8 cellular contexts compared by ENCODE assay signal in the genomic region with DNA sequence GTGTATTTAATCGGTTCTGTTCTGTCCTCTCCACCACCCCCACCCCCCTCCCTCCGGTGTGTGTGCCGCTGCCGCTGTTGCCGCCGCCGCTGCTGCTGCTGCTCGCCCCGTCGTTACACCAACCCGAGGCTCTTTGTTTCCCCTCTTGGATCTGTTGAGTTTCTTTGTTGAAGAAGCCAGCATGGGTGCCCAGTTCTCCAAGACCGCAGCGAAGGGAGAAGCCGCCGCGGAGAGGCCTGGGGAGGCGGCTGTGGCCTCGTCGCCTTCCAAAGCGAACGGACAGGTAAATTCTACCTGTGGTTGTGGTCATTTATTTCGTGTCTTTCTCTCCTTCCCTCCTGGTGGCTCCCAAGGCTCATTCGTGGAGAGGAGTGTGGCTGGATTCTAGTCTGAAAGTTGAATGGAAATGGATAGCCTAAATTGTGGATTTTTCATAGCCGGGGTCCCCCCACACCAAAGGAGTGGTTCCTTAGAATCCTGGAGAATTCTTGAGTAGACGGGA. TPM values are rescaled to one million over a fixed set of nuclear protein-coding genes. Genes with fewer than 3 reads are reported as not detected.
DNase-seq lines count a peak whose midpoint lies in the region; ATAC-seq, FAIRE-seq and TF ChIP-seq lines count a peak whose summit lies in the region.

No MANE protein-coding gene starts in this region.

- TF ChIP-seq POLR2A in endothelial cell of umbilical vein (IDR thresholded peaks at IDR 0.05; ENCODE audit: low read depth, low read length), result no peak

- TF ChIP-seq CTCF in OCI-LY3 (IDR thresholded peaks at IDR 0.05; ENCODE audit: low read depth, low read length), result no peak
- no peak for TF ChIP-seq CTCF in endothelial cell of umbilical vein (IDR thresholded peaks at IDR 0.05; ENCODE audit: extremely low read depth in 1 of 2, insufficient read depth in 1 of 2, low read depth in 1 of 2, low read length in 2 of 2)

- no peaks in the 10 kb centered on the region for H3K9me1 ChIP-seq in endothelial cell of umbilical vein (replicated peaks; ENCODE audit: control insufficient read depth, extremely low read depth, insufficient read depth, low read length)

- DNase-seq in NCI-H345 (lab: John Stamatoyannopoulos, UW) (peak; percentile 41), NCI-H345 treated with DMSO at 0.1 percent for 48 hours (lab: John Stamatoyannopoulos, UW; ENCODE audit: unreplicated experiment) (no peak), endothelial cell of umbilical vein (ENCODE audit: low read depth, low spot score) (no peak), middle frontal gyrus (ENCODE audit: extremely low spot score, low spot score) (no peak), RPMI8226 (no peak)
- peak in 1 of 9 donors; percentile 25 for DNase-seq in naive thymus-derived CD4-positive, alpha-beta T cell

- peaks cover 66% of the 10 kb centered on the region for H3K79me2 ChIP-seq in OCI-LY3 (ENCODE audit: low read length)
- peaks cover 54% of the 10 kb centered on the region for H3K79me2 ChIP-seq in endothelial cell of umbilical vein (ENCODE audit: control insufficient read depth, insufficient read depth, low read length)

- CTCF ChIA-PET in endothelial cell of umbilical vein (lab: Charles Lee), result interaction anchor here (0.8 to 4.7 kb wide), 8 partner anchors 22 to 735 kb away, joined by 4 to 58 read pairs (median 16); no protein-coding TSS in a partner anchor
- CTCF ChIA-PET in naive thymus-derived CD4-positive, alpha-beta T cell (lab: Charles Lee), result interaction anchor here (0.7 kb wide), 1 partner anchor 558 kb away, joined by 3 read pairs; no protein-coding TSS in a partner anchor

- dilution Hi-C loops in endothelial cell of umbilical vein (cut with MboI; ENCODE audit: extremely low pct_ligation_motif_present, low sequenced_read_pairs), result no loop called here

- H3K9me3 ChIP-seq in OCI-LY3 (ENCODE audit: insufficient read depth, low read length), result no peaks in the 10 kb centered on the region
- no peaks in the 10 kb centered on the region for H3K9me3 ChIP-seq in endothelial cell of umbilical vein (replicated peaks; ENCODE audit: control insufficient read depth, insufficient read depth, low read length)
- H3K9me3 ChIP-seq in naive thymus-derived CD4-positive, alpha-beta T cell (ENCODE audit: control insufficient read depth in 2 of 3, low read length in 3 of 3), result no peaks in the 10 kb centered on the region

- peak overlapping the region in 2 of 9 donors; percentile 22 to 65 for H3K27ac Mint-ChIP-seq in naive thymus-derived CD4-positive, alpha-beta T cell

- no peak overlapping the region for H3K4me3 Mint-ChIP-seq in naive thymus-derived CD4-positive, alpha-beta T cell

- H3K4me2 ChIP-seq in OCI-LY3 (ENCODE audit: low read length) (peak overlapping the region; percentile 73), endothelial cell of umbilical vein (ENCODE audit: insufficient read depth, low read length) (peak overlapping the region; percentile 65)

- H3K4me1 ChIP-seq in OCI-LY3 (ENCODE audit: low read length) (peaks cover 14% of the 10 kb centered on the region), endothelial cell of umbilical vein (ENCODE audit: control insufficient read depth, extremely low read depth, insufficient read depth, low read length) (peaks cover 29% of the 10 kb centered on the region)
- peaks cover 18 to 40% of the 10 kb centered on the region in 2 donors for H3K4me1 ChIP-seq in naive thymus-derived CD4-positive, alpha-beta T cell (ENCODE audit: control insufficient read depth in 2 of 2, insufficient read depth in 2 of 2, low read length in 2 of 2)

- H3K4me1 Mint-ChIP-seq in naive thymus-derived CD4-positive, alpha-beta T cell, result peaks cover 5 to 14% (median 9%) of the 10 kb centered on the region in 7 donors

- no peak for ATAC-seq in naive thymus-derived CD4-positive, alpha-beta T cell
- ATAC-seq in HG03342 (IDR thresholded peaks at IDR 0.05; ENCODE audit: unreplicated experiment), result no peak

- H3K27me3 ChIP-seq in OCI-LY3 (ENCODE audit: low read depth, low read length) (no peaks in the 10 kb centered on the region), endothelial cell of umbilical vein (ENCODE audit: control insufficient read depth in 2 of 2, insufficient read depth in 2 of 2, low read length in 2 of 2) (no peaks in the 10 kb centered on the region)
- peaks cover 15 to 44% of the 10 kb centered on the region in 2 donors for H3K27me3 ChIP-seq in naive thymus-derived CD4-positive, alpha-beta T cell (ENCODE audit: control insufficient read depth in 2 of 2, insufficient read depth in 2 of 2, low read length in 2 of 2)

- H3K36me3 ChIP-seq in OCI-LY3 (replicated peaks; ENCODE audit: low read depth, low read length) (peaks cover 26% of the 10 kb centered on the region), endothelial cell of umbilical vein (ENCODE audit: control insufficient read depth in 2 of 2, extremely low read depth in 1 of 2, insufficient read depth in 2 of 2, low read length in 2 of 2) (peaks cover 0 to 7% of the 10 kb centered on the region in 2 experiments)
- no peaks in the 10 kb centered on the region for H3K36me3 ChIP-seq in naive thymus-derived CD4-positive, alpha-beta T cell (ENCODE audit: control insufficient read depth in 2 of 3, insufficient read depth in 3 of 3, low read length in 3 of 3)

- peaks cover 30 to 40% (median 38%) of the 10 kb centered on the region in 5 donors for H3K27me3 Mint-ChIP-seq in naive thymus-derived CD4-positive, alpha-beta T cell

- peaks cover 0 to 15% (median 4%) of the 10 kb centered on the region in 11 donors for H3K9me3 Mint-ChIP-seq in naive thymus-derived CD4-positive, alpha-beta T cell

- POLR2A ChIA-PET in endothelial cell of umbilical vein (lab: Charles Lee), result interaction anchor here (0.7 to 1.2 kb wide), 2 partner anchors 10 to 672 kb away, joined by 3 read pairs; no protein-coding TSS in a partner anchor
- POLR2A ChIA-PET in naive thymus-derived CD4-positive, alpha-beta T cell (lab: Charles Lee), result no interaction called here

- peak overlapping the region; percentile 100 for H3K4me3 ChIP-seq in OCI-LY3 (ENCODE audit: low read length)
- H3K4me3 ChIP-seq in endothelial cell of umbilical vein (replicated peaks in 1 of 3; ENCODE audit: insufficient read depth in 1 of 3, low read depth in 1 of 3, low read length in 3 of 3), result peak overlapping the region; percentile 81 to 100 (median 100)
- H3K4me3 ChIP-seq in naive thymus-derived CD4-positive, alpha-beta T cell (ENCODE audit: low read length), result peak overlapping the region; percentile 55

- no peak for FAIRE-seq in endothelial cell of umbilical vein (lab: Jason Lieb, UNC)

- H3K27ac ChIP-seq in OCI-LY3 (ENCODE audit: low read length) (peak overlapping the region; percentile 95), endothelial cell of umbilical vein (ENCODE audit: insufficient read depth, low read depth, low read length) (peak overlapping the region; percentile 100)
- no peak overlapping the region for H3K27ac ChIP-seq in naive thymus-derived CD4-positive, alpha-beta T cell (ENCODE audit: low read depth, low read length)

- H2AFZ ChIP-seq in OCI-LY3 (ENCODE audit: low read depth, low read length) (no peak overlapping the region), endothelial cell of umbilical vein (ENCODE audit: low read depth, low read length) (no peak overlapping the region)

- H3K9ac ChIP-seq in OCI-LY3 (ENCODE audit: low read length) (peak overlapping the region; percentile 100), endothelial cell of umbilical vein (replicated peaks; ENCODE audit: extremely low read depth, insufficient read depth, low read length) (peak overlapping the region; percentile 100)

- TSS peak; percentile 50 for BruUV-seq in endothelial cell of umbilical vein (replicated peaks; lab: Mats Ljungman, UMichigan)

- peaks cover 0 to 8% (median 2%) of the 10 kb centered on the region in 5 donors for H3K36me3 Mint-ChIP-seq in naive thymus-derived CD4-positive, alpha-beta T cell

- intact Hi-C loops in endothelial cell of umbilical vein (cut with micrococcal nuclease), result loop anchor here (1.0 to 5.0 kb wide), 13 partner anchors 134 to 1520 kb away; no protein-coding TSS in a partner anchor
- intact Hi-C loops in naive thymus-derived CD4-positive, alpha-beta T cell (cut with micrococcal nuclease), result loop anchor here (1.0 to 5.0 kb wide), 5 partner anchors 113 to 1677 kb away; partner anchors contain the start of gene HDAC2 (in 2 of the 2)

- H4K20me1 ChIP-seq in OCI-LY3 (ENCODE audit: insufficient read depth, low read length), result peaks cover 29% of the 10 kb centered on the region
- peaks cover 1% of the 10 kb centered on the region for H4K20me1 ChIP-seq in endothelial cell of umbilical vein (replicated peaks; ENCODE audit: control insufficient read depth, extremely low read depth, insufficient read depth, low read length)

TF ChIP-seq in endothelial cell of umbilical vein, 7 proteins besides CTCF, POLR2A, EP300 and RAD21:
- TF ChIP-seq POLR2AphosphoS5 (IDR thresholded peaks at IDR 0.05; ENCODE audit: insufficient read depth, low read depth, low read length) (no peak), MYC (IDR thresholded peaks at IDR 0.05; ENCODE audit: low read depth, low read length) (no peak), FOS (IDR thresholded peaks at IDR 0.05; ENCODE audit: borderline replicate concordance, insufficient read depth, low read length) (no peak), JUN (IDR thresholded peaks at IDR 0.05; ENCODE audit: borderline replicate concordance, insufficient read depth, insufficient read length, low read depth) (no peak), EZH2 (IDR thresholded peaks at IDR 0.05; ENCODE audit: borderline replicate concordance, low read depth, low read length, severe bottlenecking) (no peak), MAX (IDR thresholded peaks at IDR 0.05; ENCODE audit: insufficient read depth, insufficient read length) (no peak), GATA2 (IDR thresholded peaks at IDR 0.05; ENCODE audit: insufficient read depth, insufficient read length, low read depth, low read length) (no peak)

RNA-seq across cellular contexts. Expression of gene MARCKS, which starts 0.5 kb away (rescaled TPM):
- total RNA-seq in endothelial cell of umbilical vein, result 315 and 320 TPM in 2 replicates
- polyA plus RNA-seq in endothelial cell of umbilical vein, result 49.4 and 59.5 TPM in 2 replicates
- 48.1 and 49.8 TPM in 2 replicates for polyA plus RNA-seq in endothelial cell of umbilical vein (2011; cell fraction: cytosol; rRNA removed)
- 29.3 and 49.6 TPM in 2 replicates for polyA plus RNA-seq in endothelial cell of umbilical vein (2011; cell fraction: nucleus; rRNA removed)
- polyA plus RNA-seq in endothelial cell of umbilical vein (2012), result 92.8 and 127 TPM in 2 replicates
- polyA minus RNA-seq in endothelial cell of umbilical vein, result 50.2 and 68.0 TPM in 2 replicates
- polyA minus RNA-seq in endothelial cell of umbilical vein (2011; cell fraction: cytosol; rRNA and poly(A)+ RNA removed), result 0.41 TPM
- 47.8 and 63.8 TPM in 2 replicates for polyA minus RNA-seq in endothelial cell of umbilical vein (2011; cell fraction: nucleus; rRNA and poly(A)+ RNA removed)
- total RNA-seq in naive thymus-derived CD4-positive, alpha-beta T cell, result 10 to 100 TPM in 1 of 5 experiments, 1 to 10 TPM in 3, under 1 TPM in 1; 0.05 to 31.6 (median 4.7) TPM
- polyA plus RNA-seq in naive thymus-derived CD4-positive, alpha-beta T cell, result not detected
